Comparison of ENCODE assay signal across 12 cellular contexts in the genomic region with DNA sequence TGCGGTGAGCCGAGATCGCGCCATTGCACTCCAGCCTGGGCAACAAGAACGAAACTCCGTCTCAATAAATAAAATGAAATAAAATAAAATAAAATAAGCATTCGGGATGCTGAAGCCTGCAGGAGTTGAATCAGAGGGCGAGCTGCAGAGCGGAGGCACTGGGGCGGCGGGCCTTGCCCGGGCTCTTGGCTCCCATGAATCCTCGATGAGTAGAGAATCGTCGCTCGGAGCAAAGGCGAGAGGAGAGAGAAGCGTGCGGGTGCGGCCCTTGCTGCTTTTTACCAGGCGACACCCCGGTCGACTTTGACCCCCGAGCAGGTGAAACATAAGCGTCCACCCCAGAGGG.
"Had no signal": no experiment of that assay in that cellular context is flagged by ENCODE, and none has a peak within 500 bp of the region (broad histone marks: within the 10 kb centered on the region; RNA-seq: fewer than 3 reads in every experiment).

No MANE protein-coding gene starts in this region.

- H3K9me3 Mint-ChIP-seq: activated CD4-positive, alpha-beta T cell treated with anti-CD3 and anti-CD28 coated beads, Interleukin-2, amount 10 ng/mL, durations not matched to agents 24 days and 14 days; activated naive CD4-positive, alpha-beta T cell treated with anti-CD3 and anti-CD28 coated beads, Interleukin-2, amount 50 U/mL, for 72 hours; nephron; stimulated activated memory B cell treated with anti-CD40 and anti-IgM and Interleukin-4, amounts not matched to agents 10 μg/mL and 1 μg/mL and 100 μg/mL, for 72 hours; T-helper 2 cell treated with Interferon-gamma antibody and Interleukin-4, amounts not matched to agents 5 μg/mL and 100 μg/mL, for 36 hours had no signal

- H3K36me3 Mint-ChIP-seq: stimulated activated memory B cell treated with anti-CD40 and anti-IgM and Interleukin-4, amounts not matched to agents 10 μg/mL and 1 μg/mL and 100 μg/mL, for 72 hours had no signal

- H3K36me3 ChIP-seq: brain microvascular endothelial cell, heart left ventricle, ovary had no signal

- H3K4me3 ChIP-seq: ovary had no signal

- H3K9me3 ChIP-seq: heart left ventricle, ovary had no signal

- ATAC-seq: activated naive CD4-positive, alpha-beta T cell treated with anti-CD3 and anti-CD28 coated beads, Interleukin-2, amount 50 U/mL, for 72 hours; heart left ventricle had no signal

- DNase-seq: activated CD4-positive, alpha-beta T cell treated with anti-CD3 and anti-CD28 coated beads, Interleukin-2, amount 10 ng/mL, durations not matched to agents 24 days and 14 days; activated effector memory CD4-positive, alpha-beta T cell treated with anti-CD3 and anti-CD28 coated beads, Interleukin-2, amount 50 U/mL, for 16 hours; amniotic stem cell; brain microvascular endothelial cell; heart left ventricle; ovary; SW 1271; trophoblast cell had no signal

- H3K27ac Mint-ChIP-seq: activated CD4-positive, alpha-beta T cell treated with anti-CD3 and anti-CD28 coated beads, Interleukin-2, amount 10 ng/mL, durations not matched to agents 24 days and 14 days; activated naive CD4-positive, alpha-beta T cell treated with anti-CD3 and anti-CD28 coated beads, Interleukin-2, amount 50 U/mL, for 72 hours; nephron; stimulated activated memory B cell treated with anti-CD40 and anti-IgM and Interleukin-4, amounts not matched to agents 10 μg/mL and 1 μg/mL and 100 μg/mL, for 72 hours; T-helper 2 cell treated with Interferon-gamma antibody and Interleukin-4, amounts not matched to agents 5 μg/mL and 100 μg/mL, for 36 hours had no signal

- H3K4me3 Mint-ChIP-seq: activated CD4-positive, alpha-beta T cell treated with anti-CD3 and anti-CD28 coated beads, Interleukin-2, amount 10 ng/mL, durations not matched to agents 24 days and 14 days; nephron; T-helper 2 cell treated with Interferon-gamma antibody and Interleukin-4, amounts not matched to agents 5 μg/mL and 100 μg/mL, for 36 hours had no signal

- H3K27ac ChIP-seq: brain microvascular endothelial cell, heart left ventricle, ovary had no signal
